ENCODE assay signal across 13 cellular contexts in the genomic region with DNA sequence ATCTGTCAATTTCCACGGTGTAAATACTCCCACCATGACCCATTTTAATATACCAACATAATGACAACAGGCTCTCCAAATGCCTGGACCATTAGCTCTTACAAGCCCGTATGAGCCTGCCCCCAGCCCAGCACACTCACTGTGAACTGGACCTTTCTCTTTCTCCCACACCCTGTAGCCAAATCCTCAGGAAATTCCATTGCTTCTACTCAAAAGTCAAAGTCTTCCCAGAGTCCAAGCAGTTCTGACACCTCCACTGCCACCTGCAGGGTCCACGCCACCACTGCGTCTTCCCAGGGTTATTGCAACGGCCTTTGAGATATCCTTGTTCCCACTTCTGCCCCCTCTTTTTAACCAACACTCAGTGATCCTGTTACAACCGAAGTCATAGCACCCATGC.
DNase-seq lines count a peak whose midpoint lies in the region; ATAC-seq and TF ChIP-seq lines count a peak whose summit lies in the region.
"Had no signal": no experiment of that assay in that cellular context is flagged by ENCODE, and none has a peak within 500 bp of the region (broad histone marks: within the 10 kb centered on the region; RNA-seq: fewer than 3 reads in every experiment).

No MANE protein-coding gene starts in this region.

- H3K27ac ChIP-seq in neuronal stem cell (replicated peaks; ENCODE audit: low read length): no peak overlapping the region
- H3K27ac ChIP-seq: parathyroid adenoma had no signal

- H3K27ac Mint-ChIP-seq in WTC11: no peak overlapping the region
- H3K27ac Mint-ChIP-seq in effector memory CD8-positive, alpha-beta T cell: no peak overlapping the region
- H3K27ac Mint-ChIP-seq: activated naive CD8-positive, alpha-beta T cell had no signal

- H3K23ac ChIP-seq in neuronal stem cell (ENCODE audit: low read depth, low read length, poor library complexity): no peak overlapping the region

- no CpG with 5 or more reads among the region's 6 CpGs for whole genome bisulfite sequencing in neuronal stem cell (ENCODE audit: extremely low coverage in 2 of 2, insufficient read length in 2 of 2, insufficient replicate concordance in 1 of 2), 2 donors

- H3K4me3 ChIP-seq in HFF-Myc (replicated peaks; ENCODE audit: low read depth, low read length): no peak overlapping the region
- no peak overlapping the region for H3K4me3 ChIP-seq in kidney epithelial cell (ENCODE audit: low read depth, low read length)
- no peak overlapping the region for H3K4me3 ChIP-seq in neuronal stem cell (ENCODE audit: low read length in 2 of 2)

- no peak overlapping the region for H2AFZ ChIP-seq in neuronal stem cell (ENCODE audit: low read length)
- H2AFZ ChIP-seq: parathyroid adenoma had no signal

- no peak overlapping the region for H4K8ac ChIP-seq in neuronal stem cell (ENCODE audit: low read depth, low read length)

- no peak overlapping the region for H3K4me3 Mint-ChIP-seq in WTC11
- no peak overlapping the region for H3K4me3 Mint-ChIP-seq in effector memory CD8-positive, alpha-beta T cell
- H3K4me3 Mint-ChIP-seq: activated naive CD8-positive, alpha-beta T cell had no signal

- no peaks in the 10 kb centered on the region for H3K36me3 Mint-ChIP-seq in WTC11
- H3K36me3 Mint-ChIP-seq in effector memory CD8-positive, alpha-beta T cell (ENCODE audit: insufficient read depth): no peaks in the 10 kb centered on the region
- H3K36me3 Mint-ChIP-seq: activated naive CD8-positive, alpha-beta T cell had no signal

- no peak overlapping the region for H4K91ac ChIP-seq in neuronal stem cell (ENCODE audit: low read depth, low read length, poor library complexity)

- H3K4me2 ChIP-seq in neuronal stem cell (ENCODE audit: insufficient read depth, low read length, poor library complexity, severe bottlenecking): no peak overlapping the region

- H3K18ac ChIP-seq in neuronal stem cell (ENCODE audit: low read length): no peak overlapping the region

- H3K4me1 Mint-ChIP-seq in WTC11: no peaks in the 10 kb centered on the region
- H3K4me1 Mint-ChIP-seq in effector memory CD8-positive, alpha-beta T cell (ENCODE audit: low read depth in 2 of 2): no peaks in the 10 kb centered on the region

- no peaks in the 10 kb centered on the region for H3K36me3 ChIP-seq in kidney epithelial cell (ENCODE audit: control insufficient read depth, insufficient read depth, low read length)
- no peaks in the 10 kb centered on the region for H3K36me3 ChIP-seq in neuronal stem cell (replicated peaks in 1 of 2; ENCODE audit: control insufficient read depth in 2 of 2, insufficient read depth in 2 of 2, low read length in 2 of 2)

- H3K9ac ChIP-seq in neuronal stem cell (ENCODE audit: low read depth, low read length, poor library complexity): no peak overlapping the region
- H3K9ac ChIP-seq: parathyroid adenoma had no signal

- no peaks in the 10 kb centered on the region for H3K79me1 ChIP-seq in neuronal stem cell (ENCODE audit: low read depth, low read length)

- DNase-seq in NCI-H1694 (lab: John Stamatoyannopoulos, UW) (peak; percentile 7), NCI-H1694 treated with DMSO at 0.1 percent for 48 hours (lab: John Stamatoyannopoulos, UW) (no peak), HFF-Myc (ENCODE audit: extremely low read depth, low read depth) (peak; percentile 7), WTC11 (ENCODE audit: low spot score) (no peak), kidney epithelial cell (ENCODE audit: low read depth) (no peak), neuronal stem cell (ENCODE audit: low spot score) (no peak)
- DNase-seq in effector memory CD8-positive, alpha-beta T cell: no peak
- DNase-seq: activated CD8-positive, alpha-beta memory T cell treated with anti-CD3 and anti-CD28 coated beads for 24 hours; hippocampal formation; stimulated activated CD4-positive, alpha-beta T cell treated with anti-CD3 and anti-CD28 coated beads, Interleukin-4, amount 100 ng/mL, for 24 hours had no signal

- H3K27me3 Mint-ChIP-seq in WTC11 (ENCODE audit: low read depth): no peaks in the 10 kb centered on the region
- peaks cover 53 to 69% of the 10 kb centered on the region in 2 donors for H3K27me3 Mint-ChIP-seq in effector memory CD8-positive, alpha-beta T cell

- H2BK12ac ChIP-seq in neuronal stem cell (ENCODE audit: low read length): no peak overlapping the region

- H3K4ac ChIP-seq in neuronal stem cell (ENCODE audit: low read length): no peak overlapping the region

- CTCF ChIA-PET in WTC11 (lab: Charles Lee): interaction anchor here (1.2 to 8.9 kb wide), 2 partner anchors 12 to 147 kb away, joined by 4 to 62 read pairs; no protein-coding TSS in a partner anchor

- no peaks in the 10 kb centered on the region for H3K9me3 Mint-ChIP-seq in WTC11
- H3K9me3 Mint-ChIP-seq in effector memory CD8-positive, alpha-beta T cell: no peaks in the 10 kb centered on the region

- peaks cover 0 to 2% of the 10 kb centered on the region in 2 donors for H3K4me1 ChIP-seq in neuronal stem cell (ENCODE audit: control insufficient read depth in 2 of 2, insufficient read depth in 1 of 2, low read depth in 1 of 2, low read length in 2 of 2)
- H3K4me1 ChIP-seq: parathyroid adenoma had no signal

- POLR2A ChIA-PET in WTC11 (lab: Charles Lee): interaction anchor here (0.7 kb wide), 1 partner anchor 12 kb away, joined by 4 read pairs; no protein-coding TSS in a partner anchor

- H2BK5ac ChIP-seq in neuronal stem cell (ENCODE audit: low read length): no peak overlapping the region

- H2AK5ac ChIP-seq in neuronal stem cell (ENCODE audit: low read depth, low read length): no peak overlapping the region

- H2BK120ac ChIP-seq in neuronal stem cell (ENCODE audit: low read depth, low read length): no peak overlapping the region

- no peak overlapping the region for H3K14ac ChIP-seq in neuronal stem cell (ENCODE audit: low read length)

- TF ChIP-seq CTCF in HFF-Myc (IDR thresholded peaks at IDR 0.05; ENCODE audit: low read depth, low read length, missing control alignments) (peak; percentile 45), WTC11 (IDR thresholded peaks at IDR 0.05) (no peak), kidney epithelial cell (IDR thresholded peaks at IDR 0.05; ENCODE audit: insufficient read depth, low read length, poor library complexity, severe bottlenecking) (peak; percentile 24)

- no peak overlapping the region for H2BK15ac ChIP-seq in neuronal stem cell (ENCODE audit: low read length)

- ATAC-seq in WTC11 (peak; percentile 30; the same call in 1 of the 2 replicates), HG02852 (IDR thresholded peaks at IDR 0.05; ENCODE audit: unreplicated experiment) (no peak)
- ATAC-seq in effector memory CD8-positive, alpha-beta T cell (replicated peaks): no peak

- H3K9me3 ChIP-seq in neuronal stem cell (replicated peaks in 1 of 2; ENCODE audit: control insufficient read depth in 2 of 2, insufficient read depth in 1 of 2, low read depth in 1 of 2, low read length in 2 of 2): no peaks in the 10 kb centered on the region

- peaks cover 3% of the 10 kb centered on the region for H3K27me3 ChIP-seq in kidney epithelial cell (ENCODE audit: control insufficient read depth, insufficient read depth, low read length)
- H3K27me3 ChIP-seq in neuronal stem cell (ENCODE audit: control insufficient read depth in 3 of 3, insufficient read depth in 3 of 3, low read depth in 1 of 3, low read length in 3 of 3): peaks cover 0 to 6% (median 0%) of the 10 kb centered on the region in 3 experiments

TF ChIP-seq in WTC11, 78 proteins besides CTCF, POLR2A, EP300 and RAD21:
- TF ChIP-seq, protein P1, sequence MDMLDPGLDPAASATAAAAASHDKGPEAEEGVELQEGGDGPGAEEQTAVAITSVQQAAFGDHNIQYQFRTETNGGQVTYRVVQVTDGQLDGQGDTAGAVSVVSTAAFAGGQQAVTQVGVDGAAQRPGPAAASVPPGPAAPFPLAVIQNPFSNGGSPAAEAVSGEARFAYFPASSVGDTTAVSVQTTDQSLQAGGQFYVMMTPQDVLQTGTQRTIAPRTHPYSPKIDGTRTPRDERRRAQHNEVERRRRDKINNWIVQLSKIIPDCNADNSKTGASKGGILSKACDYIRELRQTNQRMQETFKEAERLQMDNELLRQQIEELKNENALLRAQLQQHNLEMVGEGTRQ (CRISPR knock-in tag; IDR thresholded peaks at IDR 0.05): no peak
- TF ChIP-seq EMX1 (CRISPR knock-in tag; IDR thresholded peaks at IDR 0.05) (no peak), NFATC4 (CRISPR knock-in tag; IDR thresholded peaks at IDR 0.05) (no peak), GRHL2 (CRISPR knock-in tag; IDR thresholded peaks at IDR 0.05; ENCODE audit: insufficient replicate concordance, severe bottlenecking) (no peak), KAT7 (CRISPR knock-in tag; IDR thresholded peaks at IDR 0.05; ENCODE audit: borderline replicate concordance) (no peak), ZNF317 (CRISPR knock-in tag; IDR thresholded peaks at IDR 0.05; ENCODE audit: borderline replicate concordance, low read depth) (peak; percentile 53; the same call in 1 of the 2 replicates)
- TF ChIP-seq, protein P2, sequence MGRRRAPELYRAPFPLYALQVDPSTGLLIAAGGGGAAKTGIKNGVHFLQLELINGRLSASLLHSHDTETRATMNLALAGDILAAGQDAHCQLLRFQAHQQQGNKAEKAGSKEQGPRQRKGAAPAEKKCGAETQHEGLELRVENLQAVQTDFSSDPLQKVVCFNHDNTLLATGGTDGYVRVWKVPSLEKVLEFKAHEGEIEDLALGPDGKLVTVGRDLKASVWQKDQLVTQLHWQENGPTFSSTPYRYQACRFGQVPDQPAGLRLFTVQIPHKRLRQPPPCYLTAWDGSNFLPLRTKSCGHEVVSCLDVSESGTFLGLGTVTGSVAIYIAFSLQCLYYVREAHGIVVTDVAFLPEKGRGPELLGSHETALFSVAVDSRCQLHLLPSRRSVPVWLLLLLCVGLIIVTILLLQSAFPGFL (CRISPR knock-in tag; IDR thresholded peaks at IDR 0.05; ENCODE audit: borderline replicate concordance): no peak

Comparison
In these comparisons a context has a peak if more than half of its experiments do, and no peak if none do; other contexts are left out.
1. DNase-seq: peak in NCI-H1694 (single experiment) and HFF-Myc (single experiment); none in NCI-H1694 treated with DMSO at 0.1 percent for 48 hours (single experiment), WTC11 (single experiment), kidney epithelial cell (single experiment), neuronal stem cell (single experiment) and effector memory CD8-positive, alpha-beta T cell (0 of 3).